Comparison of ENCODE assay signal across 1 cellular context in the genomic region with DNA sequence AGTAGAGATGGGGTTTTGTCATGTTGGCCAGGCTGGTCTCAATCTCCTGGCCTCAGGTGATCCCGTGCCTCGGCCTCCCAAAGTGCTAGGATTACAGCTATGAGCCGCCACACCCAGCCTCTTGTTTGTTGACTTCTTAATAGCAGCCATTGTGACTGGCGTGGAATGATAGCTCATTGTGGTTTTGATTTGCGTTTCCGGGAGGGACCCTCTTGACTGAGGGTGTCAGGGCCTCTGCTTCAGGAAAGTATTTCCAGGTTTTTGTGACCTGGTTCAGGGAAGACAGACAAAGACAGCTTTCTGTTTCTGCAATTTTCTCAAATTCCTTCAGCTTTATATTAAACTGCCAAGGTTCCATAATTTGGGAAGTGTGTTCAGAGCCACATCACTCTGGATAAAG.
TF ChIP-seq lines count a peak whose summit lies in the region.

No MANE protein-coding gene starts in this region.

TF ChIP-seq in GM23338, 12 proteins besides CTCF, POLR2A, EP300 and RAD21 (continued from another document):
- TF ChIP-seq, protein P1, sequence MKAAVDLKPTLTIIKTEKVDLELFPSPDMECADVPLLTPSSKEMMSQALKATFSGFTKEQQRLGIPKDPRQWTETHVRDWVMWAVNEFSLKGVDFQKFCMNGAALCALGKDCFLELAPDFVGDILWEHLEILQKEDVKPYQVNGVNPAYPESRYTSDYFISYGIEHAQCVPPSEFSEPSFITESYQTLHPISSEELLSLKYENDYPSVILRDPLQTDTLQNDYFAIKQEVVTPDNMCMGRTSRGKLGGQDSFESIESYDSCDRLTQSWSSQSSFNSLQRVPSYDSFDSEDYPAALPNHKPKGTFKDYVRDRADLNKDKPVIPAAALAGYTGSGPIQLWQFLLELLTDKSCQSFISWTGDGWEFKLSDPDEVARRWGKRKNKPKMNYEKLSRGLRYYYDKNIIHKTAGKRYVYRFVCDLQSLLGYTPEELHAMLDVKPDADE (IDR thresholded peaks at IDR 0.05) = no peak
- TF ChIP-seq POLR2AphosphoS5 (IDR thresholded peaks at IDR 0.05; ENCODE audit: low read depth) = no peak
- no peak for TF ChIP-seq ZNF114 (CRISPR knock-in tag; IDR thresholded peaks at IDR 0.05)
- TF ChIP-seq, protein P2, sequence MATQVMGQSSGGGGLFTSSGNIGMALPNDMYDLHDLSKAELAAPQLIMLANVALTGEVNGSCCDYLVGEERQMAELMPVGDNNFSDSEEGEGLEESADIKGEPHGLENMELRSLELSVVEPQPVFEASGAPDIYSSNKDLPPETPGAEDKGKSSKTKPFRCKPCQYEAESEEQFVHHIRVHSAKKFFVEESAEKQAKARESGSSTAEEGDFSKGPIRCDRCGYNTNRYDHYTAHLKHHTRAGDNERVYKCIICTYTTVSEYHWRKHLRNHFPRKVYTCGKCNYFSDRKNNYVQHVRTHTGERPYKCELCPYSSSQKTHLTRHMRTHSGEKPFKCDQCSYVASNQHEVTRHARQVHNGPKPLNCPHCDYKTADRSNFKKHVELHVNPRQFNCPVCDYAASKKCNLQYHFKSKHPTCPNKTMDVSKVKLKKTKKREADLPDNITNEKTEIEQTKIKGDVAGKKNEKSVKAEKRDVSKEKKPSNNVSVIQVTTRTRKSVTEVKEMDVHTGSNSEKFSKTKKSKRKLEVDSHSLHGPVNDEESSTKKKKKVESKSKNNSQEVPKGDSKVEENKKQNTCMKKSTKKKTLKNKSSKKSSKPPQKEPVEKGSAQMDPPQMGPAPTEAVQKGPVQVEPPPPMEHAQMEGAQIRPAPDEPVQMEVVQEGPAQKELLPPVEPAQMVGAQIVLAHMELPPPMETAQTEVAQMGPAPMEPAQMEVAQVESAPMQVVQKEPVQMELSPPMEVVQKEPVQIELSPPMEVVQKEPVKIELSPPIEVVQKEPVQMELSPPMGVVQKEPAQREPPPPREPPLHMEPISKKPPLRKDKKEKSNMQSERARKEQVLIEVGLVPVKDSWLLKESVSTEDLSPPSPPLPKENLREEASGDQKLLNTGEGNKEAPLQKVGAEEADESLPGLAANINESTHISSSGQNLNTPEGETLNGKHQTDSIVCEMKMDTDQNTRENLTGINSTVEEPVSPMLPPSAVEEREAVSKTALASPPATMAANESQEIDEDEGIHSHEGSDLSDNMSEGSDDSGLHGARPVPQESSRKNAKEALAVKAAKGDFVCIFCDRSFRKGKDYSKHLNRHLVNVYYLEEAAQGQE (IDR thresholded peaks at IDR 0.05; ENCODE audit: unreplicated experiment) = no peak
